In the genomic region with DNA sequence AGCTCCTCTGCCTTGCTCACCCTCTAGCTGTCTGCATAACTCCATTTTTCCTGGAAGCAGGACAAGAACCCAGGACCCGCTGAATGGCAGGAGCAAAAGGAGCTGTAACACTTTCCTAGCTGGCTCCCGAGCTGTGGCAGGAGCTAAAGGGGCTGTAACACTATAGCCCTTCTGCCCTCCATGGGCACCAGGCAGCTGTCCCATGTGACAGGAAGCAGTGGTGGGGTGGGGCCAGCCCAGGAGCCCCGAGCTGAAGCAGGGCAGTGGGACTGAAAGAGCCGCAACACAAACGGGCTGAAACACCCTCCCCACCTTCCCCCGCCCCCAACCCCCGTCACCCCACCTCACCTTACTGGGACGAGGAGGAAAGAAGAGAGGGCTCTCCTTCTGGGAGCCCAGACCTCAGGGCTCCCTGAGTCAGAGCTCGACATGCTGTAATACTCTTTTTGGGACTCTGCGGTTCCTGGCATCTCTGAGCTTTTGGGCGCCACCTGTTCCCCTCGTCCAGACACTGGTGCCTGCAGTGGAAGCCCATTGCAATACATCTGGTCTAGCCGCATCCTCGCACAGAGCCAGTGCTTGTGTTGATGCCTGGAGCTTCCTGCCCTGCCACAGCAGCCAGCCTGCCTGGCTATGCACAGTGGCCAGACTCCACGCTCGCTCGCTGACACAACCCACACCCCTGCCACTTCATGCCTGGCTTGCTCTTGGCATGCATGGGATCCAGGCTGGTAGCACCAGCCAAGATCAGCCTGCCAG, we compare ENCODE assay signal across 8 cellular contexts. TPM values are rescaled to one million over a fixed set of nuclear protein-coding genes. Genes with fewer than 3 reads are reported as not detected.
DNase-seq lines count a peak whose midpoint lies in the region; ATAC-seq lines count a peak whose summit lies in the region.
"Had no signal": no experiment of that assay in that cellular context is flagged by ENCODE, and none has a peak within 500 bp of the region (broad histone marks: within the 10 kb centered on the region; RNA-seq: fewer than 3 reads in every experiment).

No MANE protein-coding gene starts in this region.

- no peak overlapping the region for H3K4ac ChIP-seq in mesendoderm (ENCODE audit: low read depth, low read length)

- no peaks in the 10 kb centered on the region for H3K79me2 ChIP-seq in mesendoderm (ENCODE audit: control insufficient read depth, insufficient read depth, low read length)

- no peak overlapping the region for H3K4me2 ChIP-seq in mesendoderm (ENCODE audit: low read length)

- no peaks in the 10 kb centered on the region for H3K27me3 ChIP-seq in mesendoderm (ENCODE audit: insufficient read depth, low read length, poor library complexity)

- no peak overlapping the region for H3K18ac ChIP-seq in mesendoderm (ENCODE audit: low read length)

- CTCF ChIA-PET in T-cell (lab: Charles Lee), result interaction anchor here (0.6 to 1.2 kb wide), 3 partner anchors 26 to 391 kb away, joined by 5 to 6 read pairs (median 5); no protein-coding TSS in a partner anchor

- no peaks in the 10 kb centered on the region for H3K36me3 Mint-ChIP-seq in T-cell
- H3K36me3 Mint-ChIP-seq in stimulated activated naive B cell treated with anti-CD40 and anti-IgM and Interleukin-4, amounts not matched to agents 10 μg/mL and 1 μg/mL and 100 μg/mL, for 72 hours, result no peaks in the 10 kb centered on the region

- peaks cover 12 to 17% (median 14%) of the 10 kb centered on the region in 3 donors for H3K4me1 Mint-ChIP-seq in T-cell
- peaks cover 5 to 10% of the 10 kb centered on the region in 2 donors for H3K4me1 Mint-ChIP-seq in stimulated activated naive B cell treated with anti-CD40 and anti-IgM and Interleukin-4, amounts not matched to agents 10 μg/mL and 1 μg/mL and 100 μg/mL, for 72 hours

- peak overlapping the region; percentile 64 to 79 (median 70) for H3K4me3 Mint-ChIP-seq in T-cell
- H3K4me3 Mint-ChIP-seq in stimulated activated naive B cell treated with anti-CD40 and anti-IgM and Interleukin-4, amounts not matched to agents 10 μg/mL and 1 μg/mL and 100 μg/mL, for 72 hours, result peak overlapping the region; percentile 60 to 77

- no peak overlapping the region for H3K56ac ChIP-seq in mesendoderm (ENCODE audit: low read length)

- H4K5ac ChIP-seq in mesendoderm (ENCODE audit: low read length), result no peak overlapping the region

- no peak overlapping the region for H3K23ac ChIP-seq in mesendoderm (ENCODE audit: low read length)

- H3K27me3 Mint-ChIP-seq in T-cell, result no peaks in the 10 kb centered on the region
- H3K27me3 Mint-ChIP-seq in stimulated activated naive B cell treated with anti-CD40 and anti-IgM and Interleukin-4, amounts not matched to agents 10 μg/mL and 1 μg/mL and 100 μg/mL, for 72 hours, result no peaks in the 10 kb centered on the region

- no peak overlapping the region for H3K27ac ChIP-seq in mesendoderm (ENCODE audit: low read depth, low read length)

- peak overlapping the region; percentile 49 to 71 for H3K27ac Mint-ChIP-seq in T-cell
- no peak overlapping the region for H3K27ac Mint-ChIP-seq in stimulated activated naive B cell treated with anti-CD40 and anti-IgM and Interleukin-4, amounts not matched to agents 10 μg/mL and 1 μg/mL and 100 μg/mL, for 72 hours

- H3K36me3 ChIP-seq in mesendoderm (ENCODE audit: control insufficient read depth, insufficient read depth, low read length), result no peaks in the 10 kb centered on the region

- H3K4me3 ChIP-seq in mesendoderm (ENCODE audit: low read length), result no peak overlapping the region

- no peak overlapping the region for H4K8ac ChIP-seq in mesendoderm (ENCODE audit: low read depth, low read length)

- no peaks in the 10 kb centered on the region for H3K9me3 Mint-ChIP-seq in T-cell
- H3K9me3 Mint-ChIP-seq in stimulated activated naive B cell treated with anti-CD40 and anti-IgM and Interleukin-4, amounts not matched to agents 10 μg/mL and 1 μg/mL and 100 μg/mL, for 72 hours, result no peaks in the 10 kb centered on the region

- H2BK120ac ChIP-seq in mesendoderm (ENCODE audit: low read depth, low read length), result no peak overlapping the region

- H3K9ac ChIP-seq in mesendoderm (ENCODE audit: low read length), result no peak overlapping the region

- DNase-seq in T-cell, result peak in 30 of 34 experiments; percentile 6 to 59 (median 34)
- DNase-seq in cerebellar cortex (ENCODE audit: low spot score), result peak; percentile 43
- no peak for DNase-seq in stimulated activated naive B cell treated with anti-CD40 and anti-IgM and Interleukin-4, amounts not matched to agents 10 μg/mL and 1 μg/mL and 100 μg/mL, for 72 hours
- DNase-seq in mesendoderm, result no peak
- DNase-seq in NK-92 treated with Interleukin-12 subunit alpha and Interleukin-12 subunit beta, amount 100 ng/mL, for 24 hours (lab: John Stamatoyannopoulos, UW), result no peak
- DNase-seq in GDM1 (lab: John Stamatoyannopoulos, UW), result no peak
- DNase-seq: NCI-H2107 had no signal

- H3K4me1 ChIP-seq in mesendoderm (ENCODE audit: control insufficient read depth, low read depth, low read length), result no peaks in the 10 kb centered on the region

- no peak overlapping the region for H2BK15ac ChIP-seq in mesendoderm (replicated peaks; ENCODE audit: low read depth)

- H2AK5ac ChIP-seq in mesendoderm (ENCODE audit: low read length), result no peak overlapping the region

- no peak overlapping the region for H2BK5ac ChIP-seq in mesendoderm (ENCODE audit: low read length)

- no peaks in the 10 kb centered on the region for H3K79me1 ChIP-seq in mesendoderm (ENCODE audit: low read length)

- no CpG with 5 or more reads among the region's 17 CpGs for WGBS in mesendoderm (ENCODE audit: extremely low coverage, insufficient coverage, low lambda C conversion rate)

- POLR2A ChIA-PET in T-cell (lab: Charles Lee), result interaction anchor here (1.0 to 1.1 kb wide), 2 partner anchors 39 kb away, joined by 4 read pairs; partner anchors contain the start of gene PPM1K (in 2 of the 2)

- ATAC-seq in HG02678 (IDR thresholded peaks at IDR 0.05; ENCODE audit: unreplicated experiment) (peak; percentile 91), T-cell (replicated peaks in 1 of 4) (peak; percentile 89 to 98 (median 97))
- peak; percentile 60 to 81 for ATAC-seq in stimulated activated naive B cell treated with anti-CD40 and anti-IgM and Interleukin-4, amounts not matched to agents 10 μg/mL and 1 μg/mL and 100 μg/mL, for 72 hours (replicated peaks)

RNA-seq across cellular contexts. Expression of gene PPM1K, which starts 39.4 kb away (rescaled TPM):
- total RNA-seq in T-cell, result 10 to 100 TPM; 74.2 to 91.1 (median 84.8) TPM
- polyA plus RNA-seq in mesendoderm (2013, experiment 1 of 2), result 14.7 TPM
- polyA plus RNA-seq in mesendoderm (2013, experiment 2 of 2), result 15.2 TPM

Comparison
In these comparisons a context has a peak if more than half of its experiments do, and no peak if none do; other contexts are left out.
1. DNase-seq: peak in T-cell (30 of 34) and cerebellar cortex (single experiment); none in stimulated activated naive B cell treated with anti-CD40 and anti-IgM and Interleukin-4, amounts not matched to agents 10 μg/mL and 1 μg/mL and 100 μg/mL, for 72 hours (single experiment), mesendoderm (single experiment), NK-92 treated with Interleukin-12 subunit alpha and Interleukin-12 subunit beta, amount 100 ng/mL, for 24 hours (single experiment) and GDM1 (single experiment).
2. Peak in every context shown above with its lines, with median percentiles within 50 percentile points of each other: ATAC-seq.